10 cellular contexts compared by ENCODE assay signal in genomic region chr16:28537964-28538732, GRCh38. TPM values are rescaled to one million over a fixed set of nuclear protein-coding genes. Genes with fewer than 3 reads are reported as not detected.
DNase-seq lines count a peak whose midpoint lies in the region; ATAC-seq and TF ChIP-seq lines count a peak whose summit lies in the region.
"Had no signal": no experiment of that assay in that cellular context is flagged by ENCODE, and none has a peak within 500 bp of the region (broad histone marks: within the 10 kb centered on the region; RNA-seq: fewer than 3 reads in every experiment).

No MANE protein-coding gene starts in this region.

- H3K27me3 Mint-ChIP-seq in osteocyte (ENCODE audit: unreplicated experiment), result peaks cover 5% of the 10 kb centered on the region
- H3K27me3 Mint-ChIP-seq: activated CD4-positive, alpha-beta memory T cell treated with anti-CD3 and anti-CD28 coated beads for 36 hours had no signal

- WGBS in heart right ventricle, 2 donors, result 83 to 86% methylated on average over 13 of the region's 13 CpGs

- H3K4me3 ChIP-seq in heart right ventricle (peak overlapping the region; percentile 34 to 67 (median 52)), fibroblast of mammary gland (ENCODE audit: control insufficient read depth, low read depth, low read length) (peak overlapping the region; percentile 75)

- peaks cover 3 to 62% (median 22%) of the 10 kb centered on the region in 9 donors for H3K4me1 ChIP-seq in heart right ventricle

- H3K36me3 ChIP-seq in heart right ventricle, result peaks cover 0 to 33% (median 0%) of the 10 kb centered on the region in 9 donors

- intact Hi-C loops in heart right ventricle (cut with DNase I), result loop anchor here in 4 of 10 donors (5.0 kb wide), 3 partner anchors 41 to 79 kb away; partner anchors contain the start of genes APOBR (in 2 of the 4) and CLN3 (in 2 of the 4)
- intact Hi-C loops in cardiac septum (cut with DNase I), result loop anchor here (5.0 kb wide), 2 partner anchors 46 to 284 kb away; partner anchors contain the start of genes APOBR, ATXN2L and CLN3

- H3K9me3 Mint-ChIP-seq in osteocyte (ENCODE audit: unreplicated experiment), result no peaks in the 10 kb centered on the region
- H3K9me3 Mint-ChIP-seq: activated CD4-positive, alpha-beta memory T cell treated with anti-CD3 and anti-CD28 coated beads for 36 hours had no signal

- peak overlapping the region; percentile 76 for H3K4me3 Mint-ChIP-seq in osteocyte (ENCODE audit: unreplicated experiment)
- H3K4me3 Mint-ChIP-seq: activated CD4-positive, alpha-beta memory T cell treated with anti-CD3 and anti-CD28 coated beads for 36 hours; memory B cell had no signal

- peaks cover 26% of the 10 kb centered on the region for H3K4me1 Mint-ChIP-seq in osteocyte (ENCODE audit: unreplicated experiment)

- peak in 1 of 8 donors; percentile 12 for ATAC-seq in heart right ventricle
- no peak for ATAC-seq in HG02798 (IDR thresholded peaks at IDR 0.05; ENCODE audit: poor library complexity, unreplicated experiment)

- TF ChIP-seq CTCF in heart right ventricle (IDR thresholded peaks at IDR 0.05) (no peak), fibroblast of mammary gland (conservative IDR thresholded peaks at IDR 0.05; ENCODE audit: control insufficient read depth, insufficient read depth, low read depth, low read length) (no peak), osteocyte (IDR thresholded peaks at IDR 0.05) (no peak)

- DNase-seq in heart right ventricle (no peak), cardiac septum (ENCODE audit: low spot score) (no peak), fibroblast of mammary gland (ENCODE audit: low read depth) (no peak), osteocyte (ENCODE audit: extremely low spot score, unreplicated experiment) (no peak), cerebellar cortex (ENCODE audit: low spot score) (no peak), OCI-M2 (lab: John Stamatoyannopoulos, UW; ENCODE audit: unreplicated experiment) (no peak), NCI-H69 (lab: John Stamatoyannopoulos, UW) (no peak)
- DNase-seq: activated CD4-positive, alpha-beta memory T cell treated with anti-CD3 and anti-CD28 coated beads for 36 hours had no signal

- no peaks in the 10 kb centered on the region for H3K27me3 ChIP-seq in heart right ventricle

- H3K9me3 ChIP-seq in heart right ventricle, result peaks cover 0 to 5% (median 0%) of the 10 kb centered on the region in 11 donors

- H3K27ac Mint-ChIP-seq in osteocyte (ENCODE audit: unreplicated experiment), result peak overlapping the region; percentile 92
- H3K27ac Mint-ChIP-seq: activated CD4-positive, alpha-beta memory T cell treated with anti-CD3 and anti-CD28 coated beads for 36 hours; memory B cell had no signal

- H3K36me3 Mint-ChIP-seq in osteocyte (ENCODE audit: unreplicated experiment), result peaks cover 21% of the 10 kb centered on the region
- H3K36me3 Mint-ChIP-seq: activated CD4-positive, alpha-beta memory T cell treated with anti-CD3 and anti-CD28 coated beads for 36 hours had no signal

- H3K27ac ChIP-seq in heart right ventricle, result peak overlapping the region; percentile 86 to 97 (median 90)

RNA-seq across cellular contexts. Expression of gene NUPR1, which starts 0.6 kb away (rescaled TPM):
- total RNA-seq in heart right ventricle (10 to 100 TPM; 16.7 to 58.1 (median 27.9) TPM), cardiac septum (50.2 TPM), osteocyte (124 and 138 TPM in 2 replicates)
- polyA plus RNA-seq in heart right ventricle, result 10 to 100 TPM; 62.9 to 74.4 TPM
- total RNA-seq: activated CD4-positive, alpha-beta memory T cell treated with anti-CD3 and anti-CD28 coated beads for 36 hours had no signal

RNA-seq across cellular contexts. Expression of gene SGF29, which starts 15.6 kb away (rescaled TPM):
- total RNA-seq in heart right ventricle (10 to 100 TPM; 11.1 to 20.9 (median 13.6) TPM), cardiac septum (14.0 TPM), osteocyte (20.4 and 29.7 TPM in 2 replicates)
- polyA plus RNA-seq in heart right ventricle, result 10 to 100 TPM; 17.1 to 35.1 TPM

RNA-seq across cellular contexts. Expression of gene IL27, which starts 31.5 kb away (rescaled TPM):
- total RNA-seq in heart right ventricle (under 1 TPM in 1 of 10 donors, not detected in 9; 0.49 TPM), cardiac septum (not detected), osteocyte (not detected in 2 replicates)
- under 1 TPM in 1 of 2 donors, not detected in 1; 0.04 TPM for polyA plus RNA-seq in heart right ventricle
- total RNA-seq: activated CD4-positive, alpha-beta memory T cell treated with anti-CD3 and anti-CD28 coated beads for 36 hours had no signal

RNA-seq across cellular contexts. Expression of gene APOBR, which starts 43.7 kb away (rescaled TPM):
- total RNA-seq in heart right ventricle, result 1 to 10 TPM in 1 of 10 donors, under 1 TPM in 9; 0.15 to 2.3 (median 0.56) TPM
- polyA plus RNA-seq in heart right ventricle, result under 1 TPM; 0.51 to 0.94 TPM
- total RNA-seq in cardiac septum, result 0.51 TPM
- total RNA-seq in osteocyte, result 0.16 TPM in 1 of 2 replicates, not detected in the other

RNA-seq across cellular contexts. Expression of gene CLN3, which starts 46.3 kb away (rescaled TPM):
- 10 to 100 TPM in 7 of 10 donors, 1 to 10 TPM in 3; 6.5 to 17.6 (median 10.8) TPM for total RNA-seq in heart right ventricle
- polyA plus RNA-seq in heart right ventricle, result 10 to 100 TPM; 10.2 to 21.2 TPM
- total RNA-seq in cardiac septum, result 9.1 TPM
- 39.4 and 50.7 TPM in 2 replicates for total RNA-seq in osteocyte
